ENCODE assay signal across 30 cellular contexts in genomic region chr10:104582966-104583365, GRCh38. TPM values are rescaled to one million over a fixed set of nuclear protein-coding genes. Genes with fewer than 3 reads are reported as not detected.
"Had no signal": no experiment of that assay in that cellular context is flagged by ENCODE, and none has a peak within 500 bp of the region (broad histone marks: within the 10 kb centered on the region; RNA-seq: fewer than 3 reads in every experiment).

No MANE protein-coding gene starts in this region.

- FAIRE-seq: colon, endometrium, endothelial cell of umbilical vein had no signal

- H3K4me1 Mint-ChIP-seq: activated B cell treated with CpG ODN at 0.5 μM for 24 hours had no signal

- H3K4me3 Mint-ChIP-seq: activated B cell treated with CpG ODN at 0.5 μM for 24 hours; activated naive CD8-positive, alpha-beta T cell; activated T-cell treated with anti-CD3 and anti-CD28 coated beads, Interleukin-2, amount 50 U/mL, for 24 hours; activated T-cell treated with anti-CD3 and anti-CD28 coated beads, Interleukin-2, amount 50 U/mL, for 72 hours; T-helper 17 cell; T-helper 2 cell treated with Interferon-gamma antibody and Interleukin-4, amounts not matched to agents 5 μg/mL and 100 μg/mL, for 36 hours had no signal

- H3K27me3 ChIP-seq: body of pancreas had no signal

- DNase-seq: activated B cell treated with CpG ODN at 0.5 μM for 24 hours; activated CD4-positive, alpha-beta T cell treated with anti-CD3 and anti-CD28 coated beads, Interleukin-2, amount 50 U/mL, for 1 hour; activated CD4-positive, alpha-beta T cell treated with anti-CD3 and anti-CD28 coated beads, Interleukin-2, amount 50 U/mL, for 48 hours; activated CD8-positive, alpha-beta memory T cell treated with anti-CD3 and anti-CD28 coated beads, Interleukin-2, amount 50 U/mL, for 48 hours; activated gamma-delta T cell; activated naive CD4-positive, alpha-beta T cell treated with anti-CD3 and anti-CD28 coated beads, Interleukin-2, amount 50 U/mL, for 16 hours; activated naive CD4-positive, alpha-beta T cell treated with Interleukin-2 at 50 U/mL for 16 hours; activated T-cell treated with anti-CD3 and anti-CD28 coated beads for 4 hours; activated T-cell treated with anti-CD3 and anti-CD28 coated beads, Interleukin-2, amount 50 U/mL, for 24 hours; activated T-cell treated with anti-CD3 and anti-CD28 coated beads, Interleukin-2, amount 50 U/mL, for 72 hours; amniotic stem cell; anterior cingulate cortex; body of pancreas; caudate nucleus; effector CD8-positive, alpha-beta T cell; gastrocnemius medialis; glutamatergic neuron; heart left ventricle; T-helper 1 cell; T-helper 17 cell; WERI-Rb-1 had no signal

- H3K36me3 Mint-ChIP-seq: activated naive CD8-positive, alpha-beta T cell had no signal

- H3K9me3 Mint-ChIP-seq: activated B cell treated with CpG ODN at 0.5 μM for 24 hours; activated T-cell treated with anti-CD3 and anti-CD28 coated beads, Interleukin-2, amount 50 U/mL, for 24 hours; T-helper 2 cell treated with Interferon-gamma antibody and Interleukin-4, amounts not matched to agents 5 μg/mL and 100 μg/mL, for 36 hours had no signal

- H3K27ac ChIP-seq: body of pancreas, epithelial cell of prostate, gastrocnemius medialis, heart left ventricle, WERI-Rb-1 had no signal

- H3K27ac Mint-ChIP-seq: activated B cell treated with CpG ODN at 0.5 μM for 24 hours; activated naive CD8-positive, alpha-beta T cell; activated T-cell treated with anti-CD3 and anti-CD28 coated beads, Interleukin-2, amount 50 U/mL, for 24 hours; activated T-cell treated with anti-CD3 and anti-CD28 coated beads, Interleukin-2, amount 50 U/mL, for 72 hours; T-helper 17 cell; T-helper 2 cell treated with Interferon-gamma antibody and Interleukin-4, amounts not matched to agents 5 μg/mL and 100 μg/mL, for 36 hours had no signal

- ATAC-seq: activated T-cell treated with anti-CD3 and anti-CD28 coated beads, Interleukin-2, amount 50 U/mL, for 72 hours; body of pancreas; gastrocnemius medialis; heart left ventricle; T-helper 17 cell had no signal

- H3K36me3 ChIP-seq: gastrocnemius medialis, heart left ventricle, WERI-Rb-1 had no signal

- H3K9me3 ChIP-seq: body of pancreas, gastrocnemius medialis, heart left ventricle had no signal

- H3K4me3 ChIP-seq: body of pancreas, gastrocnemius medialis, heart left ventricle had no signal

- H3K4me1 ChIP-seq: body of pancreas, gastrocnemius medialis had no signal

RNA-seq across cellular contexts. Expression of gene SORCS3, which starts 58.1 kb away (rescaled TPM):
- total RNA-seq: activated B cell treated with CpG ODN at 0.5 μM for 24 hours; activated T-cell treated with anti-CD3 and anti-CD28 coated beads, Interleukin-2, amount 50 U/mL, for 72 hours; body of pancreas; chondrocyte; dermis microvascular lymphatic vessel endothelial cell; endothelial cell of umbilical vein; foreskin keratinocyte; gastrocnemius medialis had no signal
